In genomic region chr16:2092866-2093265, GRCh38 we compare ENCODE assay signal across 17 cellular contexts.
"Had no signal": no experiment of that assay in that cellular context is flagged by ENCODE, and none has a peak within 500 bp of the region (broad histone marks: within the 10 kb centered on the region; RNA-seq: fewer than 3 reads in every experiment).

No MANE protein-coding gene starts in this region.

- H3K27me3 ChIP-seq: esophagus squamous epithelium, thyroid gland had no signal

- H3K27me3 Mint-ChIP-seq: activated naive CD8-positive, alpha-beta T cell treated with anti-CD3 and anti-CD28 coated beads, Interleukin-2, amount 50 U/mL, for 24 hours; activated T-helper 17 cell treated with anti-CD3 and anti-CD28 coated beads, Interleukin-2, amount 50 U/mL, for 72 hours; natural killer cell treated with Interleukin-12 subunit alpha and Interleukin-12 subunit beta and Interleukin-15 and Interleukin-18, amount 100 ng/mL, for 72 hours; T-cell had no signal

- H3K4me3 ChIP-seq: esophagus squamous epithelium, thyroid gland had no signal

- FAIRE-seq: colon, urothelium cell line had no signal

- H3K9me3 ChIP-seq: esophagus squamous epithelium, thyroid gland had no signal

- H3K9me3 Mint-ChIP-seq: activated naive CD8-positive, alpha-beta T cell treated with anti-CD3 and anti-CD28 coated beads, Interleukin-2, amount 50 U/mL, for 24 hours; activated T-helper 17 cell treated with anti-CD3 and anti-CD28 coated beads, Interleukin-2, amount 50 U/mL, for 72 hours; natural killer cell treated with Interleukin-12 subunit alpha and Interleukin-12 subunit beta and Interleukin-15 and Interleukin-18, amount 100 ng/mL, for 72 hours; stimulated activated effector memory CD8-positive, alpha-beta T cell treated with anti-CD3 and anti-CD28 coated beads, Interleukin-12 subunit alpha, Interleukin-12 subunit beta, amount 100 ng/mL, for 72 hours; T-cell had no signal

- ATAC-seq: activated CD4-positive, CD25-positive, alpha-beta regulatory T cell treated with anti-CD3 and anti-CD28 coated beads, Interleukin-2, amount 50 U/mL, for 24 hours; activated naive CD8-positive, alpha-beta T cell treated with anti-CD3 and anti-CD28 coated beads, Interleukin-2, amount 50 U/mL, for 24 hours; activated T-helper 17 cell treated with anti-CD3 and anti-CD28 coated beads, Interleukin-2, amount 50 U/mL, for 72 hours; natural killer cell treated with Interleukin-12 subunit alpha and Interleukin-12 subunit beta and Interleukin-15 and Interleukin-18, amount 100 ng/mL, for 72 hours; stimulated activated effector memory CD8-positive, alpha-beta T cell treated with anti-CD3 and anti-CD28 coated beads, Interleukin-12 subunit alpha, Interleukin-12 subunit beta, amount 100 ng/mL, for 72 hours; T-cell had no signal

- H3K4me1 Mint-ChIP-seq: activated naive CD8-positive, alpha-beta T cell treated with anti-CD3 and anti-CD28 coated beads, Interleukin-2, amount 50 U/mL, for 24 hours; activated T-helper 17 cell treated with anti-CD3 and anti-CD28 coated beads, Interleukin-2, amount 50 U/mL, for 72 hours; stimulated activated effector memory CD8-positive, alpha-beta T cell treated with anti-CD3 and anti-CD28 coated beads, Interleukin-12 subunit alpha, Interleukin-12 subunit beta, amount 100 ng/mL, for 72 hours; T-cell had no signal

- H3K36me3 Mint-ChIP-seq: natural killer cell treated with Interleukin-12 subunit alpha and Interleukin-12 subunit beta and Interleukin-15 and Interleukin-18, amount 100 ng/mL, for 72 hours had no signal

- DNase-seq: activated CD4-positive, alpha-beta T cell treated with anti-CD3 and anti-CD28 coated beads, Interleukin-2, amount 50 U/mL, for 4 hours; activated naive CD4-positive, alpha-beta T cell treated with Interleukin-2 at 50 U/mL for 16 hours; activated naive CD8-positive, alpha-beta T cell treated with anti-CD3 and anti-CD28 coated beads, Interleukin-2, amount 50 U/mL, for 24 hours; esophagus squamous epithelium; kidney glomerular epithelial cell; mesenchymal stem cell; stimulated activated CD4-positive, alpha-beta T cell treated with anti-CD3 and anti-CD28 coated beads, Interleukin-12 subunit alpha, Interleukin-12 subunit beta, amount 100 ng/mL, for 4 hours; stimulated activated CD4-positive, alpha-beta T cell treated with anti-CD3 and anti-CD28 coated beads, Interleukin-2, amount 100 ng/mL, for 24 hours; T-cell; T-helper 9 cell; thyroid gland had no signal

- H3K4me3 Mint-ChIP-seq: activated naive CD8-positive, alpha-beta T cell treated with anti-CD3 and anti-CD28 coated beads, Interleukin-2, amount 50 U/mL, for 24 hours; activated T-helper 17 cell treated with anti-CD3 and anti-CD28 coated beads, Interleukin-2, amount 50 U/mL, for 72 hours; natural killer cell treated with Interleukin-12 subunit alpha and Interleukin-12 subunit beta and Interleukin-15 and Interleukin-18, amount 100 ng/mL, for 72 hours; stimulated activated effector memory CD8-positive, alpha-beta T cell treated with anti-CD3 and anti-CD28 coated beads, Interleukin-12 subunit alpha, Interleukin-12 subunit beta, amount 100 ng/mL, for 72 hours; T-cell had no signal

- H3K27ac Mint-ChIP-seq: activated naive CD8-positive, alpha-beta T cell treated with anti-CD3 and anti-CD28 coated beads, Interleukin-2, amount 50 U/mL, for 24 hours; activated T-helper 17 cell treated with anti-CD3 and anti-CD28 coated beads, Interleukin-2, amount 50 U/mL, for 72 hours; natural killer cell treated with Interleukin-12 subunit alpha and Interleukin-12 subunit beta and Interleukin-15 and Interleukin-18, amount 100 ng/mL, for 72 hours; stimulated activated effector memory CD8-positive, alpha-beta T cell treated with anti-CD3 and anti-CD28 coated beads, Interleukin-12 subunit alpha, Interleukin-12 subunit beta, amount 100 ng/mL, for 72 hours; T-cell had no signal

- H3K27ac ChIP-seq: thyroid gland had no signal
